Comparison of ENCODE assay signal across 13 cellular contexts in the genomic region with DNA sequence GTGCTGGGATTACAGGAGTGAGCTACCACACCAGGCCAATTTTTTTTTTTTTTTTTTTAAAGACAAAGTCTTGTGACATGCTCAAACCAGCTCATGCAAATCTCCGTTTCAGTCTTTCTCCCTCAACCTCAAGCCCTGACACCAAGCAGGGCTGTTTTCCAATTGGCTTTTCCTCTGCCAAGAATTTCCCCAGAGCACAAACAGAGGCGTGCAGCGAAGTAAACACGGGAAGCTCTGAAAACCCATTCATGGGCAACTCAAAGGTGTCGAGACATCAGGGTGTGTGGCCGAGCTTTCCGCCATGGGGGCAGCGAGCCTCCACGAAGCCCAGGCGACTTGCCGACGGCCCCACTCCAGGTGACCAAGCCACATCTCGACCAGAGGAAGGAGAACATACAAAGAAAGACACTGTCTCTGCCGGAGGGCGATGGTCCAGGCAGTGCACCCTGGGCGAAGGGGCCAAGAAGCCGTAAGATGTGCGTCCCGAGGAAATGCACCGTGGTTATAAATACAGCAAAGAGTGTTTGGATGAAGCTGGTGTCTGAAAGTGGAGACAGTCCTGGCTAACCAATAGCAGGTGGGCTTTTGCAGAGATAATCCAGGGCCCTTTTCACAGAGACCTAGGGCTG.
DNase-seq lines count a peak whose midpoint lies in the region; ATAC-seq, FAIRE-seq and TF ChIP-seq lines count a peak whose summit lies in the region.
"Had no signal": no experiment of that assay in that cellular context is flagged by ENCODE, and none has a peak within 500 bp of the region (broad histone marks: within the 10 kb centered on the region; RNA-seq: fewer than 3 reads in every experiment).

No MANE protein-coding gene starts in this region.

- peaks cover 14% of the 10 kb centered on the region for H3K79me2 ChIP-seq in GM23338 (replicated peaks; ENCODE audit: insufficient read depth)
- H3K79me2 ChIP-seq in HepG2 (ENCODE audit: insufficient read depth, low read length): peaks cover 56% of the 10 kb centered on the region

- TF ChIP-seq CTCF in GM23338 (conservative IDR thresholded peaks at IDR 0.05; ENCODE audit: low read depth in 2 of 2) (no peak), HepG2 (CRISPR knock-in tag; IDR thresholded peaks at IDR 0.05) (no peak)
- no peak for TF ChIP-seq CTCF in CD4-positive, alpha-beta T cell (IDR thresholded peaks at IDR 0.05)

- WGBS in HepG2 (ENCODE audit: low lambda C conversion rate): 74% methylated on average over 15 of the region's 20 CpGs

- DNase-seq in GM23338 (ENCODE audit: low spot score) (no peak), cerebellum (ENCODE audit: low spot score) (peak; percentile 34), HepG2 (ENCODE audit: low spot score) (peak; percentile 67), NCI-H524 treated with DMSO at 0.1 percent for 48 hours (lab: John Stamatoyannopoulos, UW) (no peak)
- no peak for DNase-seq in stimulated activated CD4-positive, alpha-beta T cell treated with anti-CD3 and anti-CD28 coated beads, Interleukin-12 subunit alpha, Interleukin-12 subunit beta, amount 100 ng/mL, for 4 hours
- no peak for DNase-seq in CD4-positive, alpha-beta T cell
- DNase-seq: activated CD4-positive, alpha-beta T cell treated with anti-CD3 and anti-CD28 coated beads, Interleukin-2, amount 10 ng/mL, durations not matched to agents 24 days and 14 days; stimulated activated CD4-positive, alpha-beta T cell treated with anti-CD3 and anti-CD28 coated beads, Interleukin-2, amount 100 ng/mL, for 48 hours had no signal

- H3K9me3 ChIP-seq in HepG2 (ENCODE audit: low read length): no peaks in the 10 kb centered on the region
- no peaks in the 10 kb centered on the region for H3K9me3 ChIP-seq in CD4-positive, alpha-beta T cell (ENCODE audit: control insufficient read depth, low read length)

- H3K36me3 ChIP-seq in GM23338 (ENCODE audit: insufficient read depth) (no peaks in the 10 kb centered on the region), HepG2 (replicated peaks in 1 of 2; ENCODE audit: control insufficient read depth in 1 of 2, insufficient read depth in 2 of 2, low read length in 2 of 2) (no peaks in the 10 kb centered on the region; a peak in 1 of 5 replicates)

- H3K4me3 ChIP-seq in GM23338: no peak overlapping the region
- H3K4me3 ChIP-seq in HepG2 (replicated peaks in 1 of 3; ENCODE audit: insufficient read depth in 1 of 3, low read depth in 2 of 3, low read length in 3 of 3): no peak overlapping the region

- H3K4me3 Mint-ChIP-seq in GM23338: no peak overlapping the region
- no peak overlapping the region for H3K4me3 Mint-ChIP-seq in stimulated activated memory B cell treated with anti-CD40 and anti-IgM and Interleukin-4, amounts not matched to agents 10 μg/mL and 1 μg/mL and 100 μg/mL, for 72 hours
- H3K4me3 Mint-ChIP-seq in CD4-positive, alpha-beta T cell: no peak overlapping the region
- H3K4me3 Mint-ChIP-seq: activated CD4-positive, alpha-beta T cell treated with anti-CD3 and anti-CD28 coated beads, Interleukin-2, amount 10 ng/mL, durations not matched to agents 24 days and 14 days had no signal

- TF ChIP-seq POLR2A in HepG2 (IDR thresholded peaks at IDR 0.05; ENCODE audit: insufficient read depth in 1 of 2, low read depth in 2 of 2, low read length in 2 of 2): no peak

- TF ChIP-seq RAD21 in HepG2 (CRISPR knock-in tag; IDR thresholded peaks at IDR 0.05): no peak

- H3K27ac Mint-ChIP-seq in GM23338: peak overlapping the region; percentile 10; the same call in 1 of the 2 replicates
- H3K27ac Mint-ChIP-seq in stimulated activated memory B cell treated with anti-CD40 and anti-IgM and Interleukin-4, amounts not matched to agents 10 μg/mL and 1 μg/mL and 100 μg/mL, for 72 hours: peak overlapping the region; percentile 29
- H3K27ac Mint-ChIP-seq in CD4-positive, alpha-beta T cell: no peak overlapping the region
- H3K27ac Mint-ChIP-seq: activated CD4-positive, alpha-beta T cell treated with anti-CD3 and anti-CD28 coated beads, Interleukin-2, amount 10 ng/mL, durations not matched to agents 24 days and 14 days had no signal

- in situ Hi-C loops in HepG2 (cut with HindIII; ENCODE audit: extremely low pct_ligation_motif_present, low pct_unique_long_range_greater_than_20kb): no loop called here

- no peak for FAIRE-seq in HepG2 (lab: Jason Lieb, UNC)
- FAIRE-seq: bronchial epithelial cell, D721Med had no signal

- CTCF ChIA-PET in HepG2 (lab: Yijun Ruan, JAX; ENCODE audit: low intra/inter-chr PET ratio, low total read pairs): no interaction called here
- CTCF ChIA-PET in CD4-positive, alpha-beta T cell (lab: Charles Lee): no interaction called here

- H3K36me3 Mint-ChIP-seq in GM23338 (ENCODE audit: low read depth): no peaks in the 10 kb centered on the region
- peaks cover 6% of the 10 kb centered on the region for H3K36me3 Mint-ChIP-seq in stimulated activated memory B cell treated with anti-CD40 and anti-IgM and Interleukin-4, amounts not matched to agents 10 μg/mL and 1 μg/mL and 100 μg/mL, for 72 hours
- H3K36me3 Mint-ChIP-seq in CD4-positive, alpha-beta T cell (ENCODE audit: low read depth): no peaks in the 10 kb centered on the region

- BruUV-seq in HepG2 (replicated peaks; lab: Mats Ljungman, UMichigan): no TSS peak

- peaks cover 10% of the 10 kb centered on the region; the same call in 1 of the 2 replicates for H3K4me1 ChIP-seq in GM23338 (ENCODE audit: insufficient read depth)
- H3K4me1 ChIP-seq in HepG2 (ENCODE audit: insufficient read depth, low read length): peaks cover 56% of the 10 kb centered on the region

- H3K27me3 Mint-ChIP-seq in GM23338 (ENCODE audit: insufficient read depth, low read depth, poor library complexity): no peaks in the 10 kb centered on the region
- H3K27me3 Mint-ChIP-seq in stimulated activated memory B cell treated with anti-CD40 and anti-IgM and Interleukin-4, amounts not matched to agents 10 μg/mL and 1 μg/mL and 100 μg/mL, for 72 hours: peaks cover 18% of the 10 kb centered on the region
- peaks cover 8% of the 10 kb centered on the region for H3K27me3 Mint-ChIP-seq in CD4-positive, alpha-beta T cell
- H3K27me3 Mint-ChIP-seq: activated CD4-positive, alpha-beta T cell treated with anti-CD3 and anti-CD28 coated beads, Interleukin-2, amount 10 ng/mL, durations not matched to agents 24 days and 14 days had no signal

- H3K9me2 ChIP-seq in GM23338 (ENCODE audit: insufficient read depth): 0 out of 2 replicates have a peak, but pooled peaks cover 4% of the 10 kb centered on the region

- POLR2A ChIA-PET in HepG2 (lab: Yijun Ruan, JAX): interaction anchor here (0.7 to 1.3 kb wide), 5 partner anchors 11 to 70 kb away, joined by 3 to 4 read pairs (median 4); a partner anchor contains a TSS
- POLR2A ChIA-PET in CD4-positive, alpha-beta T cell (lab: Charles Lee): no interaction called here

- H3K9me3 Mint-ChIP-seq in GM23338: no peaks in the 10 kb centered on the region
- H3K9me3 Mint-ChIP-seq in stimulated activated memory B cell treated with anti-CD40 and anti-IgM and Interleukin-4, amounts not matched to agents 10 μg/mL and 1 μg/mL and 100 μg/mL, for 72 hours: peaks cover 6% of the 10 kb centered on the region
- H3K9me3 Mint-ChIP-seq in CD4-positive, alpha-beta T cell: no peaks in the 10 kb centered on the region

- ATAC-seq in GM23338 (no peak; the same call in 1 of the 3 replicates), HepG2 (peak; percentile 81), GM21526 (IDR thresholded peaks at IDR 0.05; ENCODE audit: low FRiP score, unreplicated experiment) (no peak)
- no peak for ATAC-seq in stimulated activated memory B cell treated with anti-CD40 and anti-IgM and Interleukin-4, amounts not matched to agents 10 μg/mL and 1 μg/mL and 100 μg/mL, for 72 hours
- no peak for ATAC-seq in CD4-positive, alpha-beta T cell (ENCODE audit: poor library complexity)

- no peak overlapping the region for H3K9ac ChIP-seq in HepG2 (ENCODE audit: insufficient read depth, low read depth, low read length)
- H3K9ac ChIP-seq: KMS-11 had no signal

- H4K20me1 ChIP-seq in GM23338 (replicated peaks; ENCODE audit: insufficient read depth) (no peaks in the 10 kb centered on the region; the same call in 1 of the 2 replicates), HepG2 (ENCODE audit: insufficient read depth, low read length) (peaks cover 38% of the 10 kb centered on the region; the same call in 1 of the 2 replicates)

- intact Hi-C loops in HepG2 (cut with micrococcal nuclease; ENCODE audit: unreplicated experiment): no loop called here
- intact Hi-C loops in CD4-positive, alpha-beta T cell (cut with DNase I, micrococcal nuclease): no loop called here

- H3K27ac ChIP-seq in GM23338 (ENCODE audit: low read depth) (no peak overlapping the region), HepG2 (ENCODE audit: extremely low read length, insufficient read depth, low read length) (peak overlapping the region; percentile 38)
- H3K27ac ChIP-seq in CD4-positive, alpha-beta T cell (ENCODE audit: low read depth, low read length): no peak overlapping the region
- H3K27ac ChIP-seq: KMS-11 had no signal

- no peak for TF ChIP-seq EP300 in HepG2 (IDR thresholded peaks at IDR 0.05; ENCODE audit: low read depth in 2 of 2, low read length in 2 of 2)
- TF ChIP-seq EP300 in HepG2 (CRISPR knock-in tag; IDR thresholded peaks at IDR 0.05; ENCODE audit: borderline replicate concordance): no peak

- peaks cover 13% of the 10 kb centered on the region for H3K4me1 Mint-ChIP-seq in GM23338
- peaks cover 10% of the 10 kb centered on the region for H3K4me1 Mint-ChIP-seq in stimulated activated memory B cell treated with anti-CD40 and anti-IgM and Interleukin-4, amounts not matched to agents 10 μg/mL and 1 μg/mL and 100 μg/mL, for 72 hours
- H3K4me1 Mint-ChIP-seq in CD4-positive, alpha-beta T cell (ENCODE audit: low read depth): no peaks in the 10 kb centered on the region
- H3K4me1 Mint-ChIP-seq: activated CD4-positive, alpha-beta T cell treated with anti-CD3 and anti-CD28 coated beads, Interleukin-2, amount 10 ng/mL, durations not matched to agents 24 days and 14 days had no signal

- H2AFZ ChIP-seq in GM23338: no peak overlapping the region
- H2AFZ ChIP-seq in HepG2 (ENCODE audit: low read length): no peak overlapping the region

- H3K4me2 ChIP-seq in GM23338 (no peak overlapping the region), HepG2 (ENCODE audit: low read depth, low read length) (peak overlapping the region; percentile 21)

- H3K27me3 ChIP-seq in GM23338 (ENCODE audit: insufficient read depth) (no peaks in the 10 kb centered on the region), HepG2 (ENCODE audit: control insufficient read depth in 1 of 2, insufficient read depth in 2 of 2, low read length in 2 of 2) (no peaks in the 10 kb centered on the region)
- no peaks in the 10 kb centered on the region for H3K27me3 ChIP-seq in CD4-positive, alpha-beta T cell (ENCODE audit: control insufficient read depth, insufficient read depth, low read length)

- H3F3A ChIP-seq in GM23338 (replicated peaks; ENCODE audit: low read depth): no peaks in the 10 kb centered on the region

TF ChIP-seq in GM23338, 12 proteins besides CTCF, POLR2A, EP300 and RAD21 (continues in another document):
- no peak for TF ChIP-seq NANOG (IDR thresholded peaks at IDR 0.05; ENCODE audit: borderline replicate concordance)
- TF ChIP-seq STAT1 (IDR thresholded peaks at IDR 0.05; ENCODE audit: unreplicated experiment): no peak
- TF ChIP-seq ZNF331 (CRISPR knock-in tag; IDR thresholded peaks at IDR 0.05; ENCODE audit: low read depth): no peak

TF ChIP-seq in HepG2, 621 proteins besides CTCF, POLR2A, EP300 and RAD21 (continues in another document):
- TF ChIP-seq ZNF234 (CRISPR knock-in tag; conservative IDR thresholded peaks at IDR 0.05) (no peak), ETV6 (CRISPR knock-in tag; conservative IDR thresholded peaks at IDR 0.05) (no peak)

Comparison
In these comparisons a context has a peak if more than half of its experiments do, and no peak if none do; other contexts are left out.
1. DNase-seq: peak in cerebellum (single experiment) and HepG2 (single experiment); none in GM23338 (single experiment), NCI-H524 treated with DMSO at 0.1 percent for 48 hours (single experiment), stimulated activated CD4-positive, alpha-beta T cell treated with anti-CD3 and anti-CD28 coated beads, Interleukin-12 subunit alpha, Interleukin-12 subunit beta, amount 100 ng/mL, for 4 hours (single experiment) and CD4-positive, alpha-beta T cell (0 of 10).